Comparison of ENCODE assay signal across 10 cellular contexts in genomic region chr11:119709638-119710346, GRCh38. TPM values are rescaled to one million over a fixed set of nuclear protein-coding genes. Genes with fewer than 3 reads are reported as not detected.
A peak's percentile ranks its signal among the peaks of the same experiment; 100 is the strongest.
DNase-seq lines count a peak whose midpoint lies in the region; ATAC-seq and TF ChIP-seq lines count a peak whose summit lies in the region.
"Had no signal": no experiment of that assay in that cellular context is flagged by ENCODE, and none has a peak within 500 bp of the region (broad histone marks: within the 10 kb centered on the region; RNA-seq: fewer than 3 reads in every experiment).

No MANE protein-coding gene starts in this region.

- H2BK5ac ChIP-seq in mesenchymal stem cell (ENCODE audit: low read depth, low read length, poor library complexity, severe bottlenecking), result no peak overlapping the region

- H3K9me3 Mint-ChIP-seq in activated T-helper 1 cell treated with anti-CD3 and anti-CD28 coated beads, Interleukin-12 subunit alpha, Interleukin-12 subunit beta, Interleukin-2, Interleukin-4 antibody, amounts not matched to agents 30 ng/mL and 10 ng/mL and 1 ng/mL, durations not matched to agents 14 hours and 24 hours and 36 hours, result no peaks in the 10 kb centered on the region
- no peaks in the 10 kb centered on the region for H3K9me3 Mint-ChIP-seq in activated CD4-positive, alpha-beta T cell treated with anti-CD3 and anti-CD28 coated beads, Interleukin-2, amount 10 ng/mL, durations not matched to agents 7 days and 5 days
- H3K9me3 Mint-ChIP-seq: dendritic cell treated with granulocyte-macrophage colony-stimulating factor and Interleukin-4, amounts not matched to agents 40 ng/mL and 50 ng/mL, for 4 days had no signal

- CTCF ChIA-PET in activated CD4-positive, alpha-beta T cell treated with anti-CD3 and anti-CD28 coated beads, Interleukin-2, amount 10 ng/mL, durations not matched to agents 7 days and 5 days (lab: Charles Lee), result interaction anchor here (0.8 to 1.0 kb wide), 3 partner anchors 9 to 20 kb away, joined by 3 to 4 read pairs (median 4); partner anchors contain the start of gene NECTIN1

- TF ChIP-seq CTCF in MM.1S (IDR thresholded peaks at IDR 0.05; ENCODE audit: low read length), result no peak

- POLR2A ChIA-PET in activated CD4-positive, alpha-beta T cell treated with anti-CD3 and anti-CD28 coated beads, Interleukin-2, amount 10 ng/mL, durations not matched to agents 7 days and 5 days (lab: Charles Lee), result no interaction called here

- H3K9ac ChIP-seq in MM.1S (ENCODE audit: low read length) (no peak overlapping the region), mesenchymal stem cell (ENCODE audit: low read length) (no peak overlapping the region)

- H3K79me1 ChIP-seq in mesenchymal stem cell (replicated peaks; ENCODE audit: low read length, poor library complexity, severe bottlenecking), result peaks cover 50% of the 10 kb centered on the region

- DNase-seq in CD1c-positive myeloid dendritic cell (ENCODE audit: extremely low spot score) (peak; percentile 14), MM.1S (peak; percentile 48), anterior cingulate cortex (lab: John Stamatoyannopoulos, UW) (peak in 46 of 58 donors; percentile 20 to 90 (median 56)), mesenchymal stem cell (peak; percentile 83), RKO (ENCODE audit: low spot score) (no peak)
- DNase-seq in activated T-helper 1 cell treated with anti-CD3 and anti-CD28 coated beads, Interleukin-12 subunit alpha, Interleukin-12 subunit beta, Interleukin-2, Interleukin-4 antibody, amounts not matched to agents 30 ng/mL and 10 ng/mL and 1 ng/mL, durations not matched to agents 14 hours and 24 hours and 36 hours (ENCODE audit: low spot score), result no peak
- no peak for DNase-seq in activated CD4-positive, alpha-beta T cell treated with anti-CD3 and anti-CD28 coated beads, Interleukin-2, amount 10 ng/mL, durations not matched to agents 7 days and 5 days

- no peaks in the 10 kb centered on the region for H3K4me1 Mint-ChIP-seq in activated T-helper 1 cell treated with anti-CD3 and anti-CD28 coated beads, Interleukin-12 subunit alpha, Interleukin-12 subunit beta, Interleukin-2, Interleukin-4 antibody, amounts not matched to agents 30 ng/mL and 10 ng/mL and 1 ng/mL, durations not matched to agents 14 hours and 24 hours and 36 hours (ENCODE audit: low read depth)
- no peaks in the 10 kb centered on the region for H3K4me1 Mint-ChIP-seq in activated CD4-positive, alpha-beta T cell treated with anti-CD3 and anti-CD28 coated beads, Interleukin-2, amount 10 ng/mL, durations not matched to agents 7 days and 5 days

- H2AK5ac ChIP-seq in mesenchymal stem cell (ENCODE audit: low read length, severe bottlenecking), result no peak overlapping the region

- H2BK12ac ChIP-seq in mesenchymal stem cell (ENCODE audit: low read length in 2 of 2), result no peak overlapping the region

- peaks cover 96% of the 10 kb centered on the region for H3K79me2 ChIP-seq in MM.1S (ENCODE audit: low read length)

- no peak overlapping the region for H2AFZ ChIP-seq in MM.1S (ENCODE audit: low read length)
- no peak overlapping the region for H2AFZ ChIP-seq in mesenchymal stem cell (ENCODE audit: low read depth, low read length)

- H3K27me3 ChIP-seq in MM.1S (replicated peaks; ENCODE audit: insufficient read depth, low read length) (no peaks in the 10 kb centered on the region), mesenchymal stem cell (ENCODE audit: control insufficient read depth in 1 of 2, insufficient read depth in 1 of 2, low read length in 2 of 2) (no peaks in the 10 kb centered on the region)

- H3K36me3 Mint-ChIP-seq in activated T-helper 1 cell treated with anti-CD3 and anti-CD28 coated beads, Interleukin-12 subunit alpha, Interleukin-12 subunit beta, Interleukin-2, Interleukin-4 antibody, amounts not matched to agents 30 ng/mL and 10 ng/mL and 1 ng/mL, durations not matched to agents 14 hours and 24 hours and 36 hours (ENCODE audit: low read depth), result no peaks in the 10 kb centered on the region
- H3K36me3 Mint-ChIP-seq in activated CD4-positive, alpha-beta T cell treated with anti-CD3 and anti-CD28 coated beads, Interleukin-2, amount 10 ng/mL, durations not matched to agents 7 days and 5 days (ENCODE audit: low read depth), result no peaks in the 10 kb centered on the region

- WGBS in mesenchymal stem cell, result 84% methylated on average over 16 of the region's 22 CpGs

- H3K18ac ChIP-seq in mesenchymal stem cell (ENCODE audit: low read depth in 1 of 2, low read length in 2 of 2), result peak overlapping the region in 1 of 2 experiments; percentile 18

- H2BK15ac ChIP-seq in mesenchymal stem cell (ENCODE audit: low read depth, poor library complexity, severe bottlenecking), result no peak overlapping the region

- no peaks in the 10 kb centered on the region for H3K4me1 ChIP-seq in MM.1S (ENCODE audit: low read length)
- peaks cover 44% of the 10 kb centered on the region for H3K4me1 ChIP-seq in mesenchymal stem cell (ENCODE audit: control insufficient read depth, insufficient read depth, low read depth, low read length)

- H3K4me2 ChIP-seq in MM.1S (ENCODE audit: low read depth, low read length), result 0 out of 2 replicates have a peak overlapping the region, but pooled peaks have one; percentile 13
- no peak overlapping the region for H3K4me2 ChIP-seq in mesenchymal stem cell (ENCODE audit: low read length, poor library complexity, severe bottlenecking)

- peak overlapping the region in 1 of 2 experiments; percentile 24 for H3K4ac ChIP-seq in mesenchymal stem cell (ENCODE audit: low read depth in 1 of 2, low read length in 2 of 2)

- no peak overlapping the region for H2BK120ac ChIP-seq in mesenchymal stem cell (ENCODE audit: low read depth, low read length)

- no peak for ATAC-seq in GM18517 (IDR thresholded peaks at IDR 0.05; ENCODE audit: unreplicated experiment)
- ATAC-seq: Panc1 had no signal

- H3K27ac ChIP-seq in MM.1S (ENCODE audit: low read length) (peak overlapping the region; percentile 37; the same call in 1 of the 2 replicates), mesenchymal stem cell (ENCODE audit: low read length, poor library complexity, severe bottlenecking) (no peak overlapping the region)

- H3K9me3 ChIP-seq in MM.1S (replicated peaks; ENCODE audit: insufficient read depth, low read length) (no peaks in the 10 kb centered on the region), mesenchymal stem cell (ENCODE audit: control insufficient read depth, low read length) (no peaks in the 10 kb centered on the region)

- peaks cover 32% of the 10 kb centered on the region for H3K27me3 Mint-ChIP-seq in activated T-helper 1 cell treated with anti-CD3 and anti-CD28 coated beads, Interleukin-12 subunit alpha, Interleukin-12 subunit beta, Interleukin-2, Interleukin-4 antibody, amounts not matched to agents 30 ng/mL and 10 ng/mL and 1 ng/mL, durations not matched to agents 14 hours and 24 hours and 36 hours (ENCODE audit: insufficient read depth)
- peaks cover 27% of the 10 kb centered on the region for H3K27me3 Mint-ChIP-seq in activated CD4-positive, alpha-beta T cell treated with anti-CD3 and anti-CD28 coated beads, Interleukin-2, amount 10 ng/mL, durations not matched to agents 7 days and 5 days
- H3K27me3 Mint-ChIP-seq: dendritic cell treated with granulocyte-macrophage colony-stimulating factor and Interleukin-4, amounts not matched to agents 40 ng/mL and 50 ng/mL, for 4 days had no signal

- H3K4me3 ChIP-seq in MM.1S (ENCODE audit: low read length) (no peak overlapping the region), mesenchymal stem cell (ENCODE audit: insufficient read depth in 1 of 2, low read depth in 1 of 2, low read length in 2 of 2) (no peak overlapping the region)

- H3F3A ChIP-seq in MM.1S (ENCODE audit: insufficient read depth, low read length), result no peaks in the 10 kb centered on the region

- H3K27ac Mint-ChIP-seq in activated T-helper 1 cell treated with anti-CD3 and anti-CD28 coated beads, Interleukin-12 subunit alpha, Interleukin-12 subunit beta, Interleukin-2, Interleukin-4 antibody, amounts not matched to agents 30 ng/mL and 10 ng/mL and 1 ng/mL, durations not matched to agents 14 hours and 24 hours and 36 hours, result no peak overlapping the region
- no peak overlapping the region for H3K27ac Mint-ChIP-seq in activated CD4-positive, alpha-beta T cell treated with anti-CD3 and anti-CD28 coated beads, Interleukin-2, amount 10 ng/mL, durations not matched to agents 7 days and 5 days
- H3K27ac Mint-ChIP-seq: dendritic cell treated with granulocyte-macrophage colony-stimulating factor and Interleukin-4, amounts not matched to agents 40 ng/mL and 50 ng/mL, for 4 days had no signal

- peaks cover 8% of the 10 kb centered on the region for H4K20me1 ChIP-seq in MM.1S (ENCODE audit: insufficient read depth, low read length)

- peak overlapping the region in 1 of 2 experiments; percentile 14 for H3K23ac ChIP-seq in mesenchymal stem cell (ENCODE audit: low read length in 2 of 2)

- H4K8ac ChIP-seq in mesenchymal stem cell (ENCODE audit: low read length), result no peak overlapping the region

- H4K91ac ChIP-seq in mesenchymal stem cell (ENCODE audit: low read length), result no peak overlapping the region

- no peak overlapping the region for H3K4me3 Mint-ChIP-seq in activated T-helper 1 cell treated with anti-CD3 and anti-CD28 coated beads, Interleukin-12 subunit alpha, Interleukin-12 subunit beta, Interleukin-2, Interleukin-4 antibody, amounts not matched to agents 30 ng/mL and 10 ng/mL and 1 ng/mL, durations not matched to agents 14 hours and 24 hours and 36 hours
- no peak overlapping the region for H3K4me3 Mint-ChIP-seq in activated CD4-positive, alpha-beta T cell treated with anti-CD3 and anti-CD28 coated beads, Interleukin-2, amount 10 ng/mL, durations not matched to agents 7 days and 5 days
- H3K4me3 Mint-ChIP-seq: dendritic cell treated with granulocyte-macrophage colony-stimulating factor and Interleukin-4, amounts not matched to agents 40 ng/mL and 50 ng/mL, for 4 days had no signal

- H3K9me2 ChIP-seq in MM.1S (replicated peaks; ENCODE audit: insufficient read depth, low read length), result no peaks in the 10 kb centered on the region

- no peaks in the 10 kb centered on the region for H3K36me3 ChIP-seq in MM.1S (replicated peaks; ENCODE audit: insufficient read depth, low read length)
- H3K36me3 ChIP-seq in mesenchymal stem cell (ENCODE audit: control insufficient read depth in 1 of 2, insufficient read depth in 2 of 2, low read depth in 1 of 2, low read length in 2 of 2), result peaks cover 3 to 9% of the 10 kb centered on the region in 2 experiments

- H3K14ac ChIP-seq in mesenchymal stem cell (ENCODE audit: low read length in 2 of 2), result no peak overlapping the region

- intact Hi-C loops in activated T-helper 1 cell treated with anti-CD3 and anti-CD28 coated beads, Interleukin-12 subunit alpha, Interleukin-12 subunit beta, Interleukin-2, Interleukin-4 antibody, amounts not matched to agents 30 ng/mL and 10 ng/mL and 1 ng/mL, durations not matched to agents 14 hours and 24 hours and 36 hours (cut with micrococcal nuclease), result no loop called here

RNA-seq across cellular contexts. Expression of gene NECTIN1, which starts 19.2 kb away (rescaled TPM):
- 9.7 TPM for polyA plus RNA-seq in mesenchymal stem cell (2013, experiment 1 of 2)
- 10.0 TPM for polyA plus RNA-seq in mesenchymal stem cell (2013, experiment 2 of 2)
- 4.5 and 5.4 TPM in 2 replicates for total RNA-seq in activated T-helper 1 cell treated with anti-CD3 and anti-CD28 coated beads, Interleukin-12 subunit alpha, Interleukin-12 subunit beta, Interleukin-2, Interleukin-4 antibody, amounts not matched to agents 30 ng/mL and 10 ng/mL and 1 ng/mL, durations not matched to agents 14 hours and 24 hours and 36 hours
- total RNA-seq in activated CD4-positive, alpha-beta T cell treated with anti-CD3 and anti-CD28 coated beads, Interleukin-2, amount 10 ng/mL, durations not matched to agents 7 days and 5 days, result under 1 TPM; 0.21 to 0.30 TPM

Comparison
In these comparisons a context has a peak if more than half of its experiments do, and no peak if none do; other contexts are left out.
1. DNase-seq: peak in CD1c-positive myeloid dendritic cell (single experiment), MM.1S (single experiment), anterior cingulate cortex (46 of 58) and mesenchymal stem cell (single experiment); none in RKO (single experiment), activated T-helper 1 cell treated with anti-CD3 and anti-CD28 coated beads, Interleukin-12 subunit alpha, Interleukin-12 subunit beta, Interleukin-2, Interleukin-4 antibody, amounts not matched to agents 30 ng/mL and 10 ng/mL and 1 ng/mL, durations not matched to agents 14 hours and 24 hours and 36 hours (single experiment) and activated CD4-positive, alpha-beta T cell treated with anti-CD3 and anti-CD28 coated beads, Interleukin-2, amount 10 ng/mL, durations not matched to agents 7 days and 5 days (single experiment).